Comparison of ENCODE assay signal across 8 cellular contexts in genomic region chr6:16322666-16323312, GRCh38.
DNase-seq lines count a peak whose midpoint lies in the region; ATAC-seq and TF ChIP-seq lines count a peak whose summit lies in the region.

No MANE protein-coding gene starts in this region.

- H3K4me2 ChIP-seq in BLaER1 treated with 17β-estradiol and CSF1 and Interleukin-3, amounts not matched to agents 10 nM and 100 nM: peak overlapping the region; percentile 77 to 98 (median 89)

- peaks cover 12 to 28% (median 20%) of the 10 kb centered on the region in 11 experiments; a peak in 16 of 22 replicates for H3K36me3 ChIP-seq in BLaER1 treated with 17β-estradiol and CSF1 and Interleukin-3, amounts not matched to agents 10 nM and 100 nM
- H3K36me3 ChIP-seq in skeletal muscle tissue (ENCODE audit: control insufficient read depth in 3 of 3, insufficient read depth in 3 of 3, low read length in 3 of 3) (peaks cover 11 to 16% (median 16%) of the 10 kb centered on the region in 3 donors), ovary (no peaks in the 10 kb centered on the region)

- ATAC-seq in GM19395 (IDR thresholded peaks at IDR 0.05; ENCODE audit: unreplicated experiment) (peak; percentile 92), HG03460 (IDR thresholded peaks at IDR 0.05; ENCODE audit: unreplicated experiment) (peak; percentile 85), right cardiac atrium (peak; percentile 60 to 71)

- TF ChIP-seq EP300 in ovary (IDR thresholded peaks at IDR 0.05): no peak

- intact Hi-C loops in right cardiac atrium (cut with DNase I) (no loop called here), ovary (cut with DNase I) (loop anchor here in 1 of 4 donors (10.0 kb wide), 1 partner anchor 98 kb away; no protein-coding TSS in a partner anchor)

- peaks cover 0 to 26% (median 21%) of the 10 kb centered on the region in 11 experiments; a peak in 21 of 22 replicates for H3K9me3 ChIP-seq in BLaER1 treated with 17β-estradiol and CSF1 and Interleukin-3, amounts not matched to agents 10 nM and 100 nM (replicated peaks in 1 of 11)
- H3K9me3 ChIP-seq in right cardiac atrium (ENCODE audit: control insufficient read depth, low read length) (no peaks in the 10 kb centered on the region), skeletal muscle tissue (ENCODE audit: control insufficient read depth in 3 of 3, low read length in 3 of 3) (no peaks in the 10 kb centered on the region), ovary (no peaks in the 10 kb centered on the region)

- peak overlapping the region in 6 of 11 experiments; percentile 19 to 65 (median 56); a peak in 10 of 22 replicates for H3K9ac ChIP-seq in BLaER1 treated with 17β-estradiol and CSF1 and Interleukin-3, amounts not matched to agents 10 nM and 100 nM
- H3K9ac ChIP-seq in skeletal muscle tissue (ENCODE audit: low read depth in 1 of 3, low read length in 3 of 3): peak overlapping the region; percentile 52 to 93 (median 83)

- no peak for TF ChIP-seq POLR2A in ovary (IDR thresholded peaks at IDR 0.05)

- no peaks in the 10 kb centered on the region for H3K27me3 ChIP-seq in BLaER1 treated with 17β-estradiol and CSF1 and Interleukin-3, amounts not matched to agents 10 nM and 100 nM
- H3K27me3 ChIP-seq in right cardiac atrium (ENCODE audit: control insufficient read depth, insufficient read depth): no peaks in the 10 kb centered on the region
- no peaks in the 10 kb centered on the region for H3K27me3 ChIP-seq in skeletal muscle tissue (ENCODE audit: control insufficient read depth in 3 of 3, insufficient read depth in 3 of 3, low read length in 3 of 3)
- H3K27me3 ChIP-seq in ovary: no peaks in the 10 kb centered on the region

- H3K4me1 ChIP-seq in BLaER1 treated with 17β-estradiol and CSF1 and Interleukin-3, amounts not matched to agents 10 nM and 100 nM: peaks cover 55 to 75% (median 59%) of the 10 kb centered on the region in 10 experiments
- peaks cover 10% of the 10 kb centered on the region for H3K4me1 ChIP-seq in right cardiac atrium (ENCODE audit: control insufficient read depth, insufficient read depth, low read length)
- H3K4me1 ChIP-seq in skeletal muscle tissue (ENCODE audit: control insufficient read depth in 3 of 3, insufficient read depth in 3 of 3, low read length in 3 of 3): peaks cover 44 to 65% (median 63%) of the 10 kb centered on the region in 3 donors
- H3K4me1 ChIP-seq in ovary (ENCODE audit: insufficient read depth): peaks cover 3% of the 10 kb centered on the region

- H3K4me3 ChIP-seq in BLaER1 treated with 17β-estradiol and CSF1 and Interleukin-3, amounts not matched to agents 10 nM and 100 nM: no peak overlapping the region
- H3K4me3 ChIP-seq in right cardiac atrium (ENCODE audit: low read length) (no peak overlapping the region), skeletal muscle tissue (ENCODE audit: low read length in 3 of 3) (peak overlapping the region in 1 of 3 donors; percentile 45), ovary (no peak overlapping the region)

- WGBS in right cardiac atrium: 45% methylated on average over 11 of the region's 11 CpGs
- WGBS in ovary, 3 donors: 78 to 85% (median 79%) methylated on average over 11 of the region's 11 CpGs

- DNase-seq in RPMI8226 (peak; percentile 94), right cardiac atrium (peak; percentile 63 to 79 (median 73)), ovary (no peak)
- DNase-seq in activated naive CD4-positive, alpha-beta T cell (lab: John Stamatoyannopoulos, UW): peak; percentile 29 to 69 (median 42)

- TF ChIP-seq CTCF in ovary (IDR thresholded peaks at IDR 0.05): no peak

- H4K20me1 ChIP-seq in BLaER1 treated with 17β-estradiol and CSF1 and Interleukin-3, amounts not matched to agents 10 nM and 100 nM: peaks cover 0 to 49% (median 5%) of the 10 kb centered on the region in 11 experiments; a peak in 9 of 22 replicates

- peak overlapping the region in 10 of 11 experiments; percentile 15 to 84 (median 55); a peak in 15 of 22 replicates for H3K27ac ChIP-seq in BLaER1 treated with 17β-estradiol and CSF1 and Interleukin-3, amounts not matched to agents 10 nM and 100 nM
- H3K27ac ChIP-seq in right cardiac atrium (ENCODE audit: low read length): peak overlapping the region; percentile 95
- peak overlapping the region; percentile 99 for H3K27ac ChIP-seq in skeletal muscle tissue (ENCODE audit: low read depth, low read length)
- H3K27ac ChIP-seq in ovary: no peak overlapping the region

Comparison
In these comparisons a context has a peak if more than half of its experiments do, and no peak if none do; other contexts are left out.
1. H3K27ac ChIP-seq: peak in BLaER1 treated with 17β-estradiol and CSF1 and Interleukin-3, amounts not matched to agents 10 nM and 100 nM (10 of 11), right cardiac atrium (single experiment) and skeletal muscle tissue (single experiment); none in ovary (0 of 2).
2. DNase-seq: peak in RPMI8226 (single experiment), activated naive CD4-positive, alpha-beta T cell (4 of 4) and right cardiac atrium (3 of 3); none in ovary (0 of 5).
3. Peak in every context shown above with its lines, with median percentiles within 50 percentile points of each other: ATAC-seq.